ENCODE assay signal across 18 cellular contexts in the genomic region with DNA sequence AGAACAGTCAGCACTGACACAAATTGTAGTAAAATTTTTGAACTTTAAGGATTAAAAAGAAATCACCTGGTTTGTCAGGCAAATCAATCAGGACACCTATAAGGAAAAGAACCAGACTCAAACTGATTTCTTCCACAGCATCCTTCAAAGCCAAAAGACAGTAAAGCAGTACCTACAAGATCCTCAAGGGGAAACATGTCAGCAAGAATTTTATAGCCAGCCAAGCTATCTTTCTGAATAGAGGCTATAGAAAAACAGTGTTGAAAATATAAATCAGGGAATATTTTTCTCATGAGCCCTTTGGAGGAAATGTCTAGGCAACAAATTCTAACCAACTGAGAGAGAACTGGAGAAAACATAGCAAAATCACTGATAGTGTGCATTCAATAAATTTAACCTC.
"Had no signal": no experiment of that assay in that cellular context is flagged by ENCODE, and none has a peak within 500 bp of the region (broad histone marks: within the 10 kb centered on the region; RNA-seq: fewer than 3 reads in every experiment).

No MANE protein-coding gene starts in this region.

- H3K4me3 ChIP-seq: right atrium auricular region, skin epidermis, tibial artery, uterus had no signal

- ATAC-seq: activated naive CD8-positive, alpha-beta T cell treated with anti-CD3 and anti-CD28 coated beads, Interleukin-2, amount 50 U/mL, for 24 hours; esophagus mucosa; left ventricle myocardium superior; natural killer cell treated with Interleukin-12 subunit alpha and Interleukin-12 subunit beta and Interleukin-15 and Interleukin-18, amount 100 ng/mL, for 72 hours had no signal

- H3K27ac Mint-ChIP-seq: activated naive CD8-positive, alpha-beta T cell treated with anti-CD3 and anti-CD28 coated beads, Interleukin-2, amount 50 U/mL, for 24 hours; memory B cell; natural killer cell treated with Interleukin-12 subunit alpha and Interleukin-12 subunit beta and Interleukin-15 and Interleukin-18, amount 100 ng/mL, for 72 hours; progenitor cell of endocrine pancreas; T-helper 2 cell treated with Interferon-gamma antibody and Interleukin-4, amounts not matched to agents 5 μg/mL and 100 μg/mL, for 36 hours had no signal

- H3K4me1 ChIP-seq: right atrium auricular region, tibial artery had no signal

- DNase-seq: activated CD4-positive, alpha-beta T cell treated with anti-CD3 and anti-CD28 coated beads, Interleukin-2, amount 50 U/mL, for 1 hour; activated naive CD4-positive, alpha-beta T cell; activated naive CD8-positive, alpha-beta T cell treated with anti-CD3 and anti-CD28 coated beads, Interleukin-2, amount 50 U/mL, for 24 hours; activated T-cell treated with anti-CD3 and anti-CD28 coated beads for 4 hours; aorta; kidney glomerular epithelial cell; left ventricle myocardium superior; stimulated activated CD4-positive, alpha-beta T cell treated with anti-CD3 and anti-CD28 coated beads, Interleukin-4, amount 100 ng/mL, for 24 hours; stimulated activated naive CD4-positive, alpha-beta T cell; tibial artery; uterus had no signal

- H3K27me3 Mint-ChIP-seq: activated naive CD8-positive, alpha-beta T cell treated with anti-CD3 and anti-CD28 coated beads, Interleukin-2, amount 50 U/mL, for 24 hours; natural killer cell treated with Interleukin-12 subunit alpha and Interleukin-12 subunit beta and Interleukin-15 and Interleukin-18, amount 100 ng/mL, for 72 hours; progenitor cell of endocrine pancreas had no signal

- H3K27ac ChIP-seq: right atrium auricular region, skin epidermis, tibial artery, uterus had no signal

- H3K4me3 Mint-ChIP-seq: activated naive CD8-positive, alpha-beta T cell treated with anti-CD3 and anti-CD28 coated beads, Interleukin-2, amount 50 U/mL, for 24 hours; memory B cell; natural killer cell treated with Interleukin-12 subunit alpha and Interleukin-12 subunit beta and Interleukin-15 and Interleukin-18, amount 100 ng/mL, for 72 hours; T-helper 2 cell treated with Interferon-gamma antibody and Interleukin-4, amounts not matched to agents 5 μg/mL and 100 μg/mL, for 36 hours had no signal

- H3K9me3 ChIP-seq: right atrium auricular region, uterus had no signal

- H3K4me1 Mint-ChIP-seq: activated naive CD8-positive, alpha-beta T cell treated with anti-CD3 and anti-CD28 coated beads, Interleukin-2, amount 50 U/mL, for 24 hours; memory B cell had no signal

- H3K27me3 ChIP-seq: right atrium auricular region, tibial artery, uterus had no signal

- H3K36me3 Mint-ChIP-seq: memory B cell; natural killer cell treated with Interleukin-12 subunit alpha and Interleukin-12 subunit beta and Interleukin-15 and Interleukin-18, amount 100 ng/mL, for 72 hours had no signal

- H3K36me3 ChIP-seq: right atrium auricular region, tibial artery, uterus had no signal
